Comparison of ENCODE assay signal across 1 cellular context in genomic region chr11:695606-696381, GRCh38.
TF ChIP-seq lines count a peak whose summit lies in the region.

Gene TMEM80 (plus strand): TSS chr11:695816. CDS start chr11:695828, 12 bp downstream.

TF ChIP-seq in H1, 55 proteins besides CTCF, POLR2A, EP300 and RAD21:
- TF ChIP-seq RBBP5 (IDR thresholded peaks at IDR 0.05; ENCODE audit: borderline replicate concordance, low read depth, low read length), result peak; percentile 72; the same call in 1 of the 2 replicates
- TF ChIP-seq RFX5 (IDR thresholded peaks at IDR 0.05; ENCODE audit: borderline replicate concordance, low read depth, low read length), result no peak
- TF ChIP-seq CHD7 (IDR thresholded peaks at IDR 0.05; ENCODE audit: insufficient replicate concordance, low read length), result no peak
- peak; percentile 42 for TF ChIP-seq TAF1 (IDR thresholded peaks at IDR 0.05; ENCODE audit: low read depth, low read length)
- TF ChIP-seq KDM4A (IDR thresholded peaks at IDR 0.05; ENCODE audit: low read depth, low read length, severe bottlenecking), result peak; percentile 29
- no peak for TF ChIP-seq SP1 (IDR thresholded peaks at IDR 0.05; ENCODE audit: low read depth, low read length)
- no peak for TF ChIP-seq CHD2 (IDR thresholded peaks at IDR 0.05; ENCODE audit: low read length)
- TF ChIP-seq TCF12 (IDR thresholded peaks at IDR 0.05; ENCODE audit: low read depth, low read length), result no peak
- TF ChIP-seq TEAD4 (IDR thresholded peaks at IDR 0.05; ENCODE audit: low read depth, low read length), result no peak
- no peak for TF ChIP-seq NANOG (IDR thresholded peaks at IDR 0.05; ENCODE audit: insufficient read depth, low read depth, low read length, poor library complexity, severe bottlenecking)
- TF ChIP-seq SRF (IDR thresholded peaks at IDR 0.05; ENCODE audit: low read depth, low read length), result no peak
- TF ChIP-seq BCL11A (IDR thresholded peaks at IDR 0.05; ENCODE audit: low read depth in 2 of 2, low read length in 2 of 2), result no peak
- TF ChIP-seq, protein P1, sequence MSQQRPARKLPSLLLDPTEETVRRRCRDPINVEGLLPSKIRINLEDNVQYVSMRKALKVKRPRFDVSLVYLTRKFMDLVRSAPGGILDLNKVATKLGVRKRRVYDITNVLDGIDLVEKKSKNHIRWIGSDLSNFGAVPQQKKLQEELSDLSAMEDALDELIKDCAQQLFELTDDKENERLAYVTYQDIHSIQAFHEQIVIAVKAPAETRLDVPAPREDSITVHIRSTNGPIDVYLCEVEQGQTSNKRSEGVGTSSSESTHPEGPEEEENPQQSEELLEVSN (IDR thresholded peaks at IDR 0.05), result no peak; the same call in 1 of the 2 replicates
- no peak for TF ChIP-seq MAFK (IDR thresholded peaks at IDR 0.05; ENCODE audit: low read depth, low read length)
- no peak for TF ChIP-seq SP2 (IDR thresholded peaks at IDR 0.05; ENCODE audit: low read length)
- TF ChIP-seq CREB1 (IDR thresholded peaks at IDR 0.05), result 0 out of 2 replicates have a peak, but pooled peaks have one; percentile 8
- TF ChIP-seq SUZ12 (IDR thresholded peaks at IDR 0.05; ENCODE audit: low read length), result no peak
- no peak for TF ChIP-seq BRCA1 (IDR thresholded peaks at IDR 0.05; ENCODE audit: low read depth, low read length)
- TF ChIP-seq SIN3A (conservative IDR thresholded peaks at IDR 0.05 in 1 of 2, IDR thresholded peaks at IDR 0.05 in 1 of 2; ENCODE audit: low read depth in 1 of 2, low read length in 2 of 2), result peak in 1 of 2 experiments; percentile 53; a peak in 1 of 4 replicates
- TF ChIP-seq ATF2 (IDR thresholded peaks at IDR 0.05; ENCODE audit: low read length), result no peak
- peak; percentile 26; the same call in 1 of the 2 replicates for TF ChIP-seq TBP (IDR thresholded peaks at IDR 0.05; ENCODE audit: low read depth, low read length)
- no peak for TF ChIP-seq RNF2 (IDR thresholded peaks at IDR 0.05; ENCODE audit: borderline replicate concordance, low read depth, low read length, missing control alignments, poor library complexity, severe bottlenecking)
- TF ChIP-seq CTBP2 (IDR thresholded peaks at IDR 0.05; ENCODE audit: borderline replicate concordance, insufficient read depth, insufficient read length, low read length), result no peak
- no peak for TF ChIP-seq POU5F1 (IDR thresholded peaks at IDR 0.05; ENCODE audit: low read depth, low read length)
- no peak for TF ChIP-seq GABPA (IDR thresholded peaks at IDR 0.05; ENCODE audit: borderline replicate concordance, insufficient read depth, low read length)
- TF ChIP-seq SP4 (IDR thresholded peaks at IDR 0.05; ENCODE audit: low read length), result peak; percentile 95; the same call in 1 of the 2 replicates
- peak; percentile 68 for TF ChIP-seq TAF7 (optimal IDR thresholded peaks at IDR 0.05; ENCODE audit: borderline replicate concordance, low read depth, low read length)
- TF ChIP-seq EZH2 (IDR thresholded peaks at IDR 0.05; ENCODE audit: low read depth, low read length, severe bottlenecking), result no peak
- no peak for TF ChIP-seq CHD1 (IDR thresholded peaks at IDR 0.05; ENCODE audit: low read depth, low read length)
- no peak for TF ChIP-seq JUND (IDR thresholded peaks at IDR 0.05; ENCODE audit: low read length)
- no peak for TF ChIP-seq FOSL1 (IDR thresholded peaks at IDR 0.05; ENCODE audit: insufficient read depth, low read depth, low read length)
- no peak for TF ChIP-seq CBX5 (IDR thresholded peaks at IDR 0.05; ENCODE audit: low read depth, low read length)
- 0 out of 2 replicates have a peak, but pooled peaks have one; percentile 11 for TF ChIP-seq EGR1 (IDR thresholded peaks at IDR 0.05; ENCODE audit: borderline replicate concordance, low read depth, low read length)
- no peak for TF ChIP-seq ATF3 (IDR thresholded peaks at IDR 0.05; ENCODE audit: insufficient read depth, low read depth, low read length)
- no peak for TF ChIP-seq BACH1 (IDR thresholded peaks at IDR 0.05; ENCODE audit: low read length)
- no peak for TF ChIP-seq CEBPB (IDR thresholded peaks at IDR 0.05; ENCODE audit: low read depth, low read length)
- TF ChIP-seq, protein P2, sequence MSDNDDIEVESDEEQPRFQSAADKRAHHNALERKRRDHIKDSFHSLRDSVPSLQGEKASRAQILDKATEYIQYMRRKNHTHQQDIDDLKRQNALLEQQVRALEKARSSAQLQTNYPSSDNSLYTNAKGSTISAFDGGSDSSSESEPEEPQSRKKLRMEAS (IDR thresholded peaks at IDR 0.05), result 0 out of 2 replicates have a peak, but pooled peaks have one; percentile 20
- TF ChIP-seq POLR2AphosphoS5 (IDR thresholded peaks at IDR 0.05; ENCODE audit: low read depth, low read length), result no peak; the same call in 1 of the 2 replicates
- no peak for TF ChIP-seq RXRA (IDR thresholded peaks at IDR 0.05; ENCODE audit: insufficient read depth, low read depth, low read length)
- TF ChIP-seq USF2 (IDR thresholded peaks at IDR 0.05; ENCODE audit: low read length), result no peak
- no peak for TF ChIP-seq SIX5 (IDR thresholded peaks at IDR 0.05; ENCODE audit: low read depth, low read length)
- no peak for TF ChIP-seq NRF1 (IDR thresholded peaks at IDR 0.05; ENCODE audit: low read depth, low read length)
- peak; percentile 83 for TF ChIP-seq PHF8 (conservative IDR thresholded peaks at IDR 0.05; ENCODE audit: low read depth, low read length)
- TF ChIP-seq KDM1A (IDR thresholded peaks at IDR 0.05; ENCODE audit: borderline replicate concordance, low read length), result no peak
- TF ChIP-seq HDAC6 (IDR thresholded peaks at IDR 0.05; ENCODE audit: low read depth, low read length), result no peak
- no peak for TF ChIP-seq KDM5A (IDR thresholded peaks at IDR 0.05; ENCODE audit: low read length)
- no peak for TF ChIP-seq SAP30 (IDR thresholded peaks at IDR 0.05; ENCODE audit: insufficient read depth, insufficient replicate concordance, low read length)
- TF ChIP-seq CBX8 (IDR thresholded peaks at IDR 0.05; ENCODE audit: borderline replicate concordance, low read depth, low read length), result no peak
- TF ChIP-seq JUN (IDR thresholded peaks at IDR 0.05; ENCODE audit: low read depth, low read length), result no peak
- TF ChIP-seq HDAC2 (IDR thresholded peaks at IDR 0.05; ENCODE audit: borderline replicate concordance in 1 of 2, low read depth in 2 of 2, low read length in 2 of 2), result no peak; a peak in 1 of 4 replicates
- TF ChIP-seq ZNF274 (IDR thresholded peaks at IDR 0.05; ENCODE audit: borderline replicate concordance, extremely low read depth, low read length), result no peak
- no peak for TF ChIP-seq GTF2F1 (IDR thresholded peaks at IDR 0.05; ENCODE audit: borderline replicate concordance, low read depth, low read length)
- TF ChIP-seq YY1 (IDR thresholded peaks at IDR 0.05; ENCODE audit: low read depth, low read length), result peak; percentile 92
- peak; percentile 76 for TF ChIP-seq ASH2L (IDR thresholded peaks at IDR 0.05; ENCODE audit: low read length)
- no peak for TF ChIP-seq SIRT6 (IDR thresholded peaks at IDR 0.05; ENCODE audit: low read length)
